In the genomic region with DNA sequence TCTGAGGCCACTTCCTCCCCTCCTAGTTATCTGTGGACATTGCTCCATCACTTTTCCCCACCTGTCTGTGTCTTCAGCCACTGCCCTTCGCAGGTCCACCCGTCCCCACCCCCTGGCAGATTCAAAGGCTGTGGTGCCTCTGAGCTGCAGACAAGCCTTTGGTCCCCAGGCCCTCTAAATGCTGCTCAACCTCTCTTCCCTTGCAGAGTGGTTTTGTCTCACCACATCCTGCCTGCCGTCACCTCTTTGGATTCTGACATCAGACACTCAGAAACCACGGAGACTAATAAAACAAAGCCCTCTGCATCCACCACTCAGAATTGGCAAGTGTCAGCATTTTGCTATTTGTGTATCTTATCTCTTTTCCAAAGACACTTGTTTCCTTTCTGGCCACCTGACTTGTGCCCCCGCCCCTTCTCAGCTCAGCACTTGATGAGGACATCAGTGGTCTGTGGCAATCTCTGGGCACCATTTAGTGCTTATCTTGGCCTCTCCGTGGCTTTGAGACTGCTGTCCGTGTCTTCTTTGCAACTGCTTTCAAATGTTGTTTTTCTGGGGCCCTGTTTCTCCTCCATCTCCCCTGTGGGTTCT, we compare ENCODE assay signal across 8 cellular contexts. TPM values are rescaled to one million over a fixed set of nuclear protein-coding genes. Genes with fewer than 3 reads are reported as not detected.
DNase-seq lines count a peak whose midpoint lies in the region; ATAC-seq, FAIRE-seq and TF ChIP-seq lines count a peak whose summit lies in the region.

No MANE protein-coding gene starts in this region.

- no peaks in the 10 kb centered on the region for H3K36me3 ChIP-seq in CD4-positive, CD25-positive, alpha-beta regulatory T cell (ENCODE audit: control insufficient read depth, insufficient read depth, low read length)
- H3K36me3 ChIP-seq in body of pancreas (replicated peaks in 1 of 2; ENCODE audit: insufficient read depth in 1 of 2, low read depth in 2 of 2): no peaks in the 10 kb centered on the region
- H3K36me3 ChIP-seq in BE2C: no peaks in the 10 kb centered on the region

- peaks cover 23% of the 10 kb centered on the region for H3K4me1 ChIP-seq in CD4-positive, CD25-positive, alpha-beta regulatory T cell (ENCODE audit: control insufficient read depth, insufficient read depth, low read length, poor library complexity, severe bottlenecking)
- H3K4me1 ChIP-seq in body of pancreas (peaks cover 50% of the 10 kb centered on the region), BE2C (no peaks in the 10 kb centered on the region)

- H3K4me1 Mint-ChIP-seq in CD4-positive, CD25-positive, alpha-beta regulatory T cell: peaks cover 5 to 39% (median 21%) of the 10 kb centered on the region in 4 donors

- peaks cover 0 to 11% (median 4%) of the 10 kb centered on the region in 7 donors for H3K9me3 Mint-ChIP-seq in CD4-positive, CD25-positive, alpha-beta regulatory T cell

- intact Hi-C loops in body of pancreas (cut with DNase I): no loop called here

- H3K27ac ChIP-seq in CD4-positive, CD25-positive, alpha-beta regulatory T cell (ENCODE audit: insufficient read depth, low read length, poor library complexity, severe bottlenecking): peak overlapping the region; percentile 85
- H3K27ac ChIP-seq in body of pancreas: peak overlapping the region; percentile 9 to 80 (median 64)
- H3K27ac ChIP-seq in skin epidermis: peak overlapping the region in 13 of 21 experiments; percentile 9 to 88 (median 52)

- TF ChIP-seq POLR2A in body of pancreas (IDR thresholded peaks at IDR 0.05): peak in 1 of 3 donors; percentile 18

- peak; percentile 92 to 97 for ATAC-seq in CD4-positive, CD25-positive, alpha-beta regulatory T cell (ENCODE audit: low read depth in 2 of 2)
- peak; percentile 99 for ATAC-seq in GM19452 (IDR thresholded peaks at IDR 0.05; ENCODE audit: unreplicated experiment)
- ATAC-seq in HG03575 (IDR thresholded peaks at IDR 0.05; ENCODE audit: extremely low read depth, insufficient number of reproducible peaks, low FRiP score, unreplicated experiment): peak; percentile 65
- ATAC-seq in body of pancreas: no peak

- H3K4me3 Mint-ChIP-seq in CD4-positive, CD25-positive, alpha-beta regulatory T cell: peak overlapping the region; percentile 1 to 87 (median 54)

- TF ChIP-seq CTCF in body of pancreas (IDR thresholded peaks at IDR 0.05) (no peak), D721Med (IDR thresholded peaks at IDR 0.05; ENCODE audit: insufficient read depth, missing control alignments) (no peak), BE2C (IDR thresholded peaks at IDR 0.05; ENCODE audit: low read depth, low read length) (no peak)

- H3K27me3 Mint-ChIP-seq in CD4-positive, CD25-positive, alpha-beta regulatory T cell: peaks cover 22% of the 10 kb centered on the region

- peak overlapping the region; percentile 20 for H3K4me3 ChIP-seq in CD4-positive, CD25-positive, alpha-beta regulatory T cell (ENCODE audit: low read depth, low read length)
- no peak overlapping the region for H3K4me3 ChIP-seq in body of pancreas
- H3K4me3 ChIP-seq in skin epidermis: no peak overlapping the region
- no peak overlapping the region for H3K4me3 ChIP-seq in BE2C (ENCODE audit: low read depth, low read length)

- H3K36me3 Mint-ChIP-seq in CD4-positive, CD25-positive, alpha-beta regulatory T cell: no peaks in the 10 kb centered on the region

- H3K9me3 ChIP-seq in CD4-positive, CD25-positive, alpha-beta regulatory T cell (ENCODE audit: control insufficient read depth in 2 of 2, low read length in 2 of 2): peaks cover 0 to 4% of the 10 kb centered on the region in 2 experiments
- H3K9me3 ChIP-seq in body of pancreas: no peaks in the 10 kb centered on the region
- no peaks in the 10 kb centered on the region for H3K9me3 ChIP-seq in BE2C

- peak; percentile 66 to 93 (median 89) for DNase-seq in CD4-positive, CD25-positive, alpha-beta regulatory T cell
- DNase-seq in T1000 (lab: John Stamatoyannopoulos, UW) (peak; percentile 76), body of pancreas (peak in 2 of 4 donors; percentile 15 to 29), D721Med (ENCODE audit: insufficient read length, low spot score) (no peak), BE2C (no peak)

- WGBS in body of pancreas, 2 donors: 43 to 62% methylated on average over 7 of the region's 7 CpGs

- no peak for FAIRE-seq in D721Med (lab: Jason Lieb, UNC)

- H3K27ac Mint-ChIP-seq in CD4-positive, CD25-positive, alpha-beta regulatory T cell: peak overlapping the region; percentile 94 to 97 (median 97)

- peaks cover 17% of the 10 kb centered on the region for H3K27me3 ChIP-seq in CD4-positive, CD25-positive, alpha-beta regulatory T cell (ENCODE audit: control insufficient read depth, insufficient read depth, low read length)
- H3K27me3 ChIP-seq in body of pancreas: no peaks in the 10 kb centered on the region
- peaks cover 5% of the 10 kb centered on the region for H3K27me3 ChIP-seq in BE2C

RNA-seq across cellular contexts. Expression of a gene that starts 7.7 kb away (rescaled TPM):
- total RNA-seq in CD4-positive, CD25-positive, alpha-beta regulatory T cell: 2.6 TPM
- polyA plus RNA-seq in CD4-positive, CD25-positive, alpha-beta regulatory T cell: 1 to 10 TPM; 1.4 to 2.5 (median 1.9) TPM
- 10 to 100 TPM in 1 of 2 donors, 1 to 10 TPM in 1; 7.9 to 15.3 TPM for total RNA-seq in body of pancreas
- 10.1 TPM for polyA plus RNA-seq in BE2C (2012; ENCODE audit: insufficient read depth, insufficient read length, low read depth)

Comparison
In these comparisons a context has a peak if more than half of its experiments do, and no peak if none do; other contexts are left out.
1. DNase-seq: peak in CD4-positive, CD25-positive, alpha-beta regulatory T cell (3 of 3) and T1000 (single experiment); none in D721Med (single experiment) and BE2C (single experiment).
2. Peak in every context shown above with its lines, with median percentiles within 50 percentile points of each other: H3K27ac ChIP-seq.